Comparison of ENCODE assay signal across 1 cellular context in the genomic region with DNA sequence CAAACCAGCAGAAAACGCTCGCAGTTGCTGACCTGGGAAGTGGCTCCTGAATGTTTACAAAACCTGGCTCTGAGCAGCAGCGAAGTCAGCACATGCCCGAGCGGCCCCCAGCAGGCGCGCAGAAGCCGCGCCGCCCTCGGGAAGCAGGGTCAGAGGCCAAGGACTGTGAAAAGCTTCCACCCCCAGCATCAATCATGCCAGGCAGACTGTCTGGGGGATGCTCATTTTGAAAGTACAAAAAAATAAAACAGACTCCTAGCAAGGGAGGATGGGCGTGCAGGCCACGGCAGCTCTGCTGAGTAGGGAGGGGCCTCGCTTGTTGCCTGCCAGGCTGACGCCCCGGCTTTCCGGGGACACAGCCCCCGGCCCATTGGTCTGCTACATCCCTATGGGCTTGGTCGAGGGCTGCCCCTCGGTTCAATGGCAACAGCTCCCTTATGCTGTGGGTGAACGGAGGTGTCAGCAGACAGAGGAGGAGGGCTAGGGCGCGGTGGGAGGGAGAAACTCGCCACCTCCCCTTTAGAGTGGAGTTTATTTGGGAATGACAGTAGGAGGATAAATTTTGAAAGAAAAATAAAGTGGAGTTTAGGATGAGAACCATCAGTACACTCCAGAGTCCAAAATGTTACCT.
TF ChIP-seq lines count a peak whose summit lies in the region.

No MANE protein-coding gene starts in this region.

TF ChIP-seq in HepG2, 621 proteins besides CTCF, POLR2A, EP300 and RAD21 (continues in another document):
- no peak for TF ChIP-seq SMC3 (IDR thresholded peaks at IDR 0.05; ENCODE audit: low read length)
- TF ChIP-seq, protein P1, sequence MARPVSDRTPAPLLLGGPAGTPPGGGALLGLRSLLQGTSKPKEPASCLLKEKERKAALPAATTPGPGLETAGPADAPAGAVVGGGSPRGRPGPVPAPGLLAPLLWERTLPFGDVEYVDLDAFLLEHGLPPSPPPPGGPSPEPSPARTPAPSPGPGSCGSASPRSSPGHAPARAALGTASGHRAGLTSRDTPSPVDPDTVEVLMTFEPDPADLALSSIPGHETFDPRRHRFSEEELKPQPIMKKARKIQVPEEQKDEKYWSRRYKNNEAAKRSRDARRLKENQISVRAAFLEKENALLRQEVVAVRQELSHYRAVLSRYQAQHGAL (CRISPR knock-in tag; IDR thresholded peaks at IDR 0.05; ENCODE audit: not compliant biosample characterization) = peak; percentile 95
- TF ChIP-seq HOXA7 (CRISPR knock-in tag; IDR thresholded peaks at IDR 0.05) = no peak
- TF ChIP-seq FOSL1 (CRISPR knock-in tag; IDR thresholded peaks at IDR 0.05; ENCODE audit: borderline replicate concordance) = peak; percentile 61; the same call in 1 of the 2 replicates
- TF ChIP-seq, protein P2, sequence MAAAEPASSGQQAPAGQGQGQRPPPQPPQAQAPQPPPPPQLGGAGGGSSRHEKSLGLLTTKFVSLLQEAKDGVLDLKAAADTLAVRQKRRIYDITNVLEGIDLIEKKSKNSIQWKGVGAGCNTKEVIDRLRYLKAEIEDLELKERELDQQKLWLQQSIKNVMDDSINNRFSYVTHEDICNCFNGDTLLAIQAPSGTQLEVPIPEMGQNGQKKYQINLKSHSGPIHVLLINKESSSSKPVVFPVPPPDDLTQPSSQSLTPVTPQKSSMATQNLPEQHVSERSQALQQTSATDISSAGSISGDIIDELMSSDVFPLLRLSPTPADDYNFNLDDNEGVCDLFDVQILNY (CRISPR knock-in tag; conservative IDR thresholded peaks at IDR 0.05) = peak; percentile 69; the same call in 1 of the 2 replicates
- TF ChIP-seq PLRG1 (conservative IDR thresholded peaks at IDR 0.05) = no peak
- TF ChIP-seq SRSF9 (IDR thresholded peaks at IDR 0.05; ENCODE audit: borderline replicate concordance, insufficient read depth, low read depth, low read length, poor library complexity, severe bottlenecking) = no peak
- TF ChIP-seq SMARCC2 (IDR thresholded peaks at IDR 0.05) = no peak
- TF ChIP-seq SRF (IDR thresholded peaks at IDR 0.05; ENCODE audit: low read depth, low read length) = no peak
- TF ChIP-seq RNF2 (conservative IDR thresholded peaks at IDR 0.05; ENCODE audit: low read depth) = peak; percentile 98
- peak; percentile 97; the same call in 1 of the 2 replicates for TF ChIP-seq ZNF788 (CRISPR knock-in tag; IDR thresholded peaks at IDR 0.05; ENCODE audit: borderline replicate concordance)
- TF ChIP-seq, protein P3, sequence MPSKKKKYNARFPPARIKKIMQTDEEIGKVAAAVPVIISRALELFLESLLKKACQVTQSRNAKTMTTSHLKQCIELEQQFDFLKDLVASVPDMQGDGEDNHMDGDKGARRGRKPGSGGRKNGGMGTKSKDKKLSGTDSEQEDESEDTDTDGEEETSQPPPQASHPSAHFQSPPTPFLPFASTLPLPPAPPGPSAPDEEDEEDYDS (CRISPR knock-in tag; IDR thresholded peaks at IDR 0.05) = peak; percentile 53; the same call in 1 of the 2 replicates
- TF ChIP-seq NR2F6 (IDR thresholded peaks at IDR 0.05) = peak; percentile 97
- peak; percentile 99 for TF ChIP-seq NR2F6 (CRISPR knock-in tag; IDR thresholded peaks at IDR 0.05)
- TF ChIP-seq, protein P4, sequence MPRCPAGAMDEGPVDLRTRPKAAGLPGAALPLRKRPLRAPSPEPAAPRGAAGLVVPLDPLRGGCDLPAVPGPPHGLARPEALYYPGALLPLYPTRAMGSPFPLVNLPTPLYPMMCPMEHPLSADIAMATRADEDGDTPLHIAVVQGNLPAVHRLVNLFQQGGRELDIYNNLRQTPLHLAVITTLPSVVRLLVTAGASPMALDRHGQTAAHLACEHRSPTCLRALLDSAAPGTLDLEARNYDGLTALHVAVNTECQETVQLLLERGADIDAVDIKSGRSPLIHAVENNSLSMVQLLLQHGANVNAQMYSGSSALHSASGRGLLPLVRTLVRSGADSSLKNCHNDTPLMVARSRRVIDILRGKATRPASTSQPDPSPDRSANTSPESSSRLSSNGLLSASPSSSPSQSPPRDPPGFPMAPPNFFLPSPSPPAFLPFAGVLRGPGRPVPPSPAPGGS (CRISPR knock-in tag; IDR thresholded peaks at IDR 0.05) = peak; percentile 98
- TF ChIP-seq, protein P5, sequence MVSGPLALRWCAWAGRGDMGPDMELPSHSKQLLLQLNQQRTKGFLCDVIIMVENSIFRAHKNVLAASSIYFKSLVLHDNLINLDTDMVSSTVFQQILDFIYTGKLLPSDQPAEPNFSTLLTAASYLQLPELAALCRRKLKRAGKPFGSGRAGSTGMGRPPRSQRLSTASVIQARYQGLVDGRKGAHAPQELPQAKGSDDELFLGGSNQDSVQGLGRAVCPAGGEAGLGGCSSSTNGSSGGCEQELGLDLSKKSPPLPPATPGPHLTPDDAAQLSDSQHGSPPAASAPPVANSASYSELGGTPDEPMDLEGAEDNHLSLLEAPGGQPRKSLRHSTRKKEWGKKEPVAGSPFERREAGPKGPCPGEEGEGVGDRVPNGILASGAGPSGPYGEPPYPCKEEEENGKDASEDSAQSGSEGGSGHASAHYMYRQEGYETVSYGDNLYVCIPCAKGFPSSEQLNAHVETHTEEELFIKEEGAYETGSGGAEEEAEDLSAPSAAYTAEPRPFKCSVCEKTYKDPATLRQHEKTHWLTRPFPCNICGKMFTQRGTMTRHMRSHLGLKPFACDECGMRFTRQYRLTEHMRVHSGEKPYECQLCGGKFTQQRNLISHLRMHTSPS (CRISPR knock-in tag; IDR thresholded peaks at IDR 0.05; ENCODE audit: low read depth) = peak; percentile 83
- peak; percentile 89; the same call in 1 of the 2 replicates for TF ChIP-seq TEAD2 (CRISPR knock-in tag; IDR thresholded peaks at IDR 0.05)
- peak; percentile 52; the same call in 1 of the 2 replicates for TF ChIP-seq CEBPG (CRISPR knock-in tag; IDR thresholded peaks at IDR 0.05)
- TF ChIP-seq, protein P6, sequence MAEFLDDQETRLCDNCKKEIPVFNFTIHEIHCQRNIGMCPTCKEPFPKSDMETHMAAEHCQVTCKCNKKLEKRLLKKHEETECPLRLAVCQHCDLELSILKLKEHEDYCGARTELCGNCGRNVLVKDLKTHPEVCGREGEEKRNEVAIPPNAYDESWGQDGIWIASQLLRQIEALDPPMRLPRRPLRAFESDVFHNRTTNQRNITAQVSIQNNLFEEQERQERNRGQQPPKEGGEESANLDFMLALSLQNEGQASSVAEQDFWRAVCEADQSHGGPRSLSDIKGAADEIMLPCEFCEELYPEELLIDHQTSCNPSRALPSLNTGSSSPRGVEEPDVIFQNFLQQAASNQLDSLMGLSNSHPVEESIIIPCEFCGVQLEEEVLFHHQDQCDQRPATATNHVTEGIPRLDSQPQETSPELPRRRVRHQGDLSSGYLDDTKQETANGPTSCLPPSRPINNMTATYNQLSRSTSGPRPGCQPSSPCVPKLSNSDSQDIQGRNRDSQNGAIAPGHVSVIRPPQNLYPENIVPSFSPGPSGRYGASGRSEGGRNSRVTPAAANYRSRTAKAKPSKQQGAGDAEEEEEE (CRISPR knock-in tag; IDR thresholded peaks at IDR 0.05; ENCODE audit: borderline replicate concordance) = no peak
- peak; percentile 72; the same call in 1 of the 2 replicates for TF ChIP-seq ZFYVE20 (CRISPR knock-in tag; IDR thresholded peaks at IDR 0.05; ENCODE audit: borderline replicate concordance, low read depth)
- TF ChIP-seq ZBTB42 (CRISPR knock-in tag; IDR thresholded peaks at IDR 0.05) = peak; percentile 79; the same call in 1 of the 2 replicates
- no peak for TF ChIP-seq ZNF282 (IDR thresholded peaks at IDR 0.05; ENCODE audit: partially characterized antibody)
- no peak for TF ChIP-seq FOXP1 (IDR thresholded peaks at IDR 0.05)
- TF ChIP-seq FOXP1 (CRISPR knock-in tag; IDR thresholded peaks at IDR 0.05) = peak; percentile 67; the same call in 1 of the 2 replicates
- 0 out of 2 replicates have a peak, but pooled peaks have one; percentile 43 for TF ChIP-seq CBFB (CRISPR knock-in tag; IDR thresholded peaks at IDR 0.05)
- no peak for TF ChIP-seq ZEB1 (IDR thresholded peaks at IDR 0.05; ENCODE audit: insufficient replicate concordance, low read depth)
- TF ChIP-seq, protein P7, sequence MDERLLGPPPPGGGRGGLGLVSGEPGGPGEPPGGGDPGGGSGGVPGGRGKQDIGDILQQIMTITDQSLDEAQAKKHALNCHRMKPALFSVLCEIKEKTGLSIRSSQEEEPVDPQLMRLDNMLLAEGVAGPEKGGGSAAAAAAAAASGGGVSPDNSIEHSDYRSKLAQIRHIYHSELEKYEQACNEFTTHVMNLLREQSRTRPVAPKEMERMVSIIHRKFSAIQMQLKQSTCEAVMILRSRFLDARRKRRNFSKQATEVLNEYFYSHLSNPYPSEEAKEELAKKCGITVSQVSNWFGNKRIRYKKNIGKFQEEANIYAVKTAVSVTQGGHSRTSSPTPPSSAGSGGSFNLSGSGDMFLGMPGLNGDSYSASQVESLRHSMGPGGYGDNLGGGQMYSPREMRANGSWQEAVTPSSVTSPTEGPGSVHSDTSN (CRISPR knock-in tag; IDR thresholded peaks at IDR 0.05) = peak; percentile 42; the same call in 1 of the 2 replicates
- TF ChIP-seq ATF7 (IDR thresholded peaks at IDR 0.05) = no peak
- peak; percentile 68; the same call in 1 of the 2 replicates for TF ChIP-seq ATF7 (CRISPR knock-in tag; IDR thresholded peaks at IDR 0.05)
- no peak for TF ChIP-seq ZNF432 (CRISPR knock-in tag; IDR thresholded peaks at IDR 0.05; ENCODE audit: borderline replicate concordance)
- no peak for TF ChIP-seq SOX13 (IDR thresholded peaks at IDR 0.05)
- TF ChIP-seq SOX13 (CRISPR knock-in tag; conservative IDR thresholded peaks at IDR 0.05 in 1 of 2, IDR thresholded peaks at IDR 0.05 in 1 of 2) = peak in 1 of 2 experiments; percentile 85; a peak in 2 of 4 replicates
- TF ChIP-seq, protein P8, sequence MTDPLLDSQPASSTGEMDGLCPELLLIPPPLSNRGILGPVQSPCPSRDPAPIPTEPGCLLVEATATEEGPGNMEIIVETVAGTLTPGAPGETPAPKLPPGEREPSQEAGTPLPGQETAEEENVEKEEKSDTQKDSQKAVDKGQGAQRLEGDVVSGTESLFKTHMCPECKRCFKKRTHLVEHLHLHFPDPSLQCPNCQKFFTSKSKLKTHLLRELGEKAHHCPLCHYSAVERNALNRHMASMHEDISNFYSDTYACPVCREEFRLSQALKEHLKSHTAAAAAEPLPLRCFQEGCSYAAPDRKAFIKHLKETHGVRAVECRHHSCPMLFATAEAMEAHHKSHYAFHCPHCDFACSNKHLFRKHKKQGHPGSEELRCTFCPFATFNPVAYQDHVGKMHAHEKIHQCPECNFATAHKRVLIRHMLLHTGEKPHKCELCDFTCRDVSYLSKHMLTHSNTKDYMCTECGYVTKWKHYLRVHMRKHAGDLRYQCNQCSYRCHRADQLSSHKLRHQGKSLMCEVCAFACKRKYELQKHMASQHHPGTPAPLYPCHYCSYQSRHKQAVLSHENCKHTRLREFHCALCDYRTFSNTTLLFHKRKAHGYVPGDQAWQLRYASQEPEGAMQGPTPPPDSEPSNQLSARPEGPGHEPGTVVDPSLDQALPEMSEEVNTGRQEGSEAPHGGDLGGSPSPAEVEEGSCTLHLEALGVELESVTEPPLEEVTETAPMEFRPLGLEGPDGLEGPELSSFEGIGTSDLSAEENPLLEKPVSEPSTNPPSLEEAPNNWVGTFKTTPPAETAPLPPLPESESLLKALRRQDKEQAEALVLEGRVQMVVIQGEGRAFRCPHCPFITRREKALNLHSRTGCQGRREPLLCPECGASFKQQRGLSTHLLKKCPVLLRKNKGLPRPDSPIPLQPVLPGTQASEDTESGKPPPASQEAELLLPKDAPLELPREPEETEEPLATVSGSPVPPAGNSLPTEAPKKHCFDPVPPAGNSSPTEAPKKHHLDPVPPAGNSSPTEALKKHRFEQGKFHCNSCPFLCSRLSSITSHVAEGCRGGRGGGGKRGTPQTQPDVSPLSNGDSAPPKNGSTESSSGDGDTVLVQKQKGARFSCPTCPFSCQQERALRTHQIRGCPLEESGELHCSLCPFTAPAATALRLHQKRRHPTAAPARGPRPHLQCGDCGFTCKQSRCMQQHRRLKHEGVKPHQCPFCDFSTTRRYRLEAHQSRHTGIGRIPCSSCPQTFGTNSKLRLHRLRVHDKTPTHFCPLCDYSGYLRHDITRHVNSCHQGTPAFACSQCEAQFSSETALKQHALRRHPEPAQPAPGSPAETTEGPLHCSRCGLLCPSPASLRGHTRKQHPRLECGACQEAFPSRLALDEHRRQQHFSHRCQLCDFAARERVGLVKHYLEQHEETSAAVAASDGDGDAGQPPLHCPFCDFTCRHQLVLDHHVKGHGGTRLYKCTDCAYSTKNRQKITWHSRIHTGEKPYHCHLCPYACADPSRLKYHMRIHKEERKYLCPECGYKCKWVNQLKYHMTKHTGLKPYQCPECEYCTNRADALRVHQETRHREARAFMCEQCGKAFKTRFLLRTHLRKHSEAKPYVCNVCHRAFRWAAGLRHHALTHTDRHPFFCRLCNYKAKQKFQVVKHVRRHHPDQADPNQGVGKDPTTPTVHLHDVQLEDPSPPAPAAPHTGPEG (CRISPR knock-in tag; IDR thresholded peaks at IDR 0.05) = peak; percentile 89; the same call in 1 of the 2 replicates
- TF ChIP-seq ZNF124 (CRISPR knock-in tag; IDR thresholded peaks at IDR 0.05) = peak; percentile 97
- no peak for TF ChIP-seq SRSF1 (optimal IDR thresholded peaks at IDR 0.05; ENCODE audit: low read depth, low read length)
- peak; percentile 99 for TF ChIP-seq NKX3-1 (CRISPR knock-in tag; IDR thresholded peaks at IDR 0.05)
- peak; percentile 98 for TF ChIP-seq ZNF557 (CRISPR knock-in tag; IDR thresholded peaks at IDR 0.05)
- no peak for TF ChIP-seq NFRKB (IDR thresholded peaks at IDR 0.05)
- TF ChIP-seq, protein P9, sequence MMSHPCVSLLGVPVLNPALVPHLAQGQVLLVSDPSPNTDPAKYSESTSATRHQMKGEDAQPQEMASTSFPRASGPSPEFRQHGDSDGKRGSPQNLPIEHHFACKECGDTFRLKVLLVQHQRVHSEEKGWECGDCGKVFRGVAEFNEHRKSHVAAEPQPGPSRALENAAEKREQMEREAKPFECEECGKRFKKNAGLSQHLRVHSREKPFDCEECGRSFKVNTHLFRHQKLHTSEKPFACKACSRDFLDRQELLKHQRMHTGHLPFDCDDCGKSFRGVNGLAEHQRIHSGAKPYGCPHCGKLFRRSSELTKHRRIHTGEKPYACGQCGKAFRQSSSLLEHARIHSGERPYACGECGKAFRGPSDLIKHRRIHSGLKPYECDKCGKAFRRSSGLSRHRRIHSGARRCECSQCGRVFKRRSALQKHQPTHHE (CRISPR knock-in tag; IDR thresholded peaks at IDR 0.05; ENCODE audit: borderline replicate concordance) = peak; percentile 97
- peak; percentile 80; the same call in 1 of the 2 replicates for TF ChIP-seq RFXANK (CRISPR knock-in tag; IDR thresholded peaks at IDR 0.05)
- TF ChIP-seq, protein P10, sequence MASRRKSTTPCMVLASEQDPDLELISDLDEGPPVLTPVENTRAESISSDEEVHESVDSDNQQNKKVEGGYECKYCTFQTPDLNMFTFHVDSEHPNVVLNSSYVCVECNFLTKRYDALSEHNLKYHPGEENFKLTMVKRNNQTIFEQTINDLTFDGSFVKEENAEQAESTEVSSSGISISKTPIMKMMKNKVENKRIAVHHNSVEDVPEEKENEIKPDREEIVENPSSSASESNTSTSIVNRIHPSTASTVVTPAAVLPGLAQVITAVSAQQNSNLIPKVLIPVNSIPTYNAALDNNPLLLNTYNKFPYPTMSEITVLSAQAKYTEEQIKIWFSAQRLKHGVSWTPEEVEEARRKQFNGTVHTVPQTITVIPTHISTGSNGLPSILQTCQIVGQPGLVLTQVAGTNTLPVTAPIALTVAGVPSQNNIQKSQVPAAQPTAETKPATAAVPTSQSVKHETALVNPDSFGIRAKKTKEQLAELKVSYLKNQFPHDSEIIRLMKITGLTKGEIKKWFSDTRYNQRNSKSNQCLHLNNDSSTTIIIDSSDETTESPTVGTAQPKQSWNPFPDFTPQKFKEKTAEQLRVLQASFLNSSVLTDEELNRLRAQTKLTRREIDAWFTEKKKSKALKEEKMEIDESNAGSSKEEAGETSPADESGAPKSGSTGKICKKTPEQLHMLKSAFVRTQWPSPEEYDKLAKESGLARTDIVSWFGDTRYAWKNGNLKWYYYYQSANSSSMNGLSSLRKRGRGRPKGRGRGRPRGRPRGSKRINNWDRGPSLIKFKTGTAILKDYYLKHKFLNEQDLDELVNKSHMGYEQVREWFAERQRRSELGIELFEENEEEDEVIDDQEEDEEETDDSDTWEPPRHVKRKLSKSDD (CRISPR knock-in tag; IDR thresholded peaks at IDR 0.05; ENCODE audit: low read depth) = 0 out of 2 replicates have a peak, but pooled peaks have one; percentile 71
